Comparison of ENCODE assay signal across 1 cellular context in genomic region chr5:93594591-93595419, GRCh38.
TF ChIP-seq lines count a peak whose summit lies in the region.

No MANE protein-coding gene starts in this region.

TF ChIP-seq in WTC11, 78 proteins besides CTCF, POLR2A, EP300 and RAD21 (continued from another document):
- TF ChIP-seq AFF4 (CRISPR knock-in tag; IDR thresholded peaks at IDR 0.05; ENCODE audit: borderline replicate concordance) (no peak), ATF1 (CRISPR knock-in tag; IDR thresholded peaks at IDR 0.05) (no peak)
